Comparison of ENCODE assay signal across 9 cellular contexts in the genomic region with DNA sequence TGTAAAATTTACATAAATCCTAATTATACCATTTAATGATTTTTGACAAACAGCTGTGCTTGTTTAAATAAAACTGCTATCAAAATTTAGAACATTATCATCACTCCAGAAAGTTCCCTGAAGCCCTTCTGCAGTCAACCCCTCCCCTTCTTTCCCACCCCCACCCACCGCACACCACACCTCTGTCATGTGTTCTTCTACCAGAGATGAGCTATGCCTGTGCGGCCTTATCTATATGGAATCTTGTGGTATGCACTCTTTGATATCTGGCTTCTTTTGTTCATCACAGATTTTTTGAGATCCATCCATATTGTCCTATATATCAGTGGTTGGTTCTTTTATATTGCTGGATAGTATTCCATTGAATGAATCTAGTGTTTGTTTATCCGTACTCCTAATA. TPM values are rescaled to one million over a fixed set of nuclear protein-coding genes. Genes with fewer than 3 reads are reported as not detected.
DNase-seq lines count a peak whose midpoint lies in the region; ATAC-seq and TF ChIP-seq lines count a peak whose summit lies in the region.
"Had no signal": no experiment of that assay in that cellular context is flagged by ENCODE, and none has a peak within 500 bp of the region (broad histone marks: within the 10 kb centered on the region; RNA-seq: fewer than 3 reads in every experiment).

No MANE protein-coding gene starts in this region.

- H3K27ac Mint-ChIP-seq in activated T-helper 1 cell treated with anti-CD3 and anti-CD28 coated beads, Interleukin-12 subunit alpha, Interleukin-12 subunit beta, Interleukin-2, Interleukin-4 antibody, amounts not matched to agents 30 ng/mL and 10 ng/mL and 1 ng/mL, durations not matched to agents 14 hours and 24 hours and 36 hours = peak overlapping the region; percentile 95
- H3K27ac Mint-ChIP-seq in natural killer cell (peak overlapping the region; percentile 87 to 91), GM23338 (no peak overlapping the region)

- peaks cover 44% of the 10 kb centered on the region for H3K36me3 Mint-ChIP-seq in activated T-helper 1 cell treated with anti-CD3 and anti-CD28 coated beads, Interleukin-12 subunit alpha, Interleukin-12 subunit beta, Interleukin-2, Interleukin-4 antibody, amounts not matched to agents 30 ng/mL and 10 ng/mL and 1 ng/mL, durations not matched to agents 14 hours and 24 hours and 36 hours (ENCODE audit: low read depth)
- peaks cover 10% of the 10 kb centered on the region for H3K36me3 Mint-ChIP-seq in natural killer cell
- H3K36me3 Mint-ChIP-seq in GM23338 (ENCODE audit: low read depth) = peaks cover 50% of the 10 kb centered on the region

- H3K9me3 Mint-ChIP-seq in activated T-helper 1 cell treated with anti-CD3 and anti-CD28 coated beads, Interleukin-12 subunit alpha, Interleukin-12 subunit beta, Interleukin-2, Interleukin-4 antibody, amounts not matched to agents 30 ng/mL and 10 ng/mL and 1 ng/mL, durations not matched to agents 14 hours and 24 hours and 36 hours = no peaks in the 10 kb centered on the region
- H3K9me3 Mint-ChIP-seq in natural killer cell (no peaks in the 10 kb centered on the region), GM23338 (no peaks in the 10 kb centered on the region)

- H3K27me3 Mint-ChIP-seq in activated T-helper 1 cell treated with anti-CD3 and anti-CD28 coated beads, Interleukin-12 subunit alpha, Interleukin-12 subunit beta, Interleukin-2, Interleukin-4 antibody, amounts not matched to agents 30 ng/mL and 10 ng/mL and 1 ng/mL, durations not matched to agents 14 hours and 24 hours and 36 hours (ENCODE audit: insufficient read depth) = no peaks in the 10 kb centered on the region
- H3K27me3 Mint-ChIP-seq in natural killer cell (ENCODE audit: low read depth in 2 of 2) (no peaks in the 10 kb centered on the region), GM23338 (ENCODE audit: insufficient read depth, low read depth, poor library complexity) (peaks cover 5% of the 10 kb centered on the region)

- H3K4me3 Mint-ChIP-seq in activated T-helper 1 cell treated with anti-CD3 and anti-CD28 coated beads, Interleukin-12 subunit alpha, Interleukin-12 subunit beta, Interleukin-2, Interleukin-4 antibody, amounts not matched to agents 30 ng/mL and 10 ng/mL and 1 ng/mL, durations not matched to agents 14 hours and 24 hours and 36 hours = no peak overlapping the region
- H3K4me3 Mint-ChIP-seq in natural killer cell = peak overlapping the region; percentile 82
- H3K4me3 Mint-ChIP-seq in GM23338 = no peak overlapping the region

- H3K27me3 ChIP-seq in left ventricle myocardium inferior (ENCODE audit: low read depth) (no peaks in the 10 kb centered on the region), upper lobe of right lung (no peaks in the 10 kb centered on the region), GM23338 (ENCODE audit: insufficient read depth) (no peaks in the 10 kb centered on the region), BE2C (no peaks in the 10 kb centered on the region)

- intact Hi-C loops in left ventricle myocardium inferior (cut with micrococcal nuclease) = no loop called here
- intact Hi-C loops in left ventricle myocardium superior (cut with micrococcal nuclease) = no loop called here
- intact Hi-C loops in activated T-helper 1 cell treated with anti-CD3 and anti-CD28 coated beads, Interleukin-12 subunit alpha, Interleukin-12 subunit beta, Interleukin-2, Interleukin-4 antibody, amounts not matched to agents 30 ng/mL and 10 ng/mL and 1 ng/mL, durations not matched to agents 14 hours and 24 hours and 36 hours (cut with micrococcal nuclease) = loop anchor here (1.0 to 5.0 kb wide), 5 partner anchors 47 to 626 kb away; a partner anchor contains a TSS
- intact Hi-C loops in natural killer cell (cut with micrococcal nuclease) = loop anchor here (10.0 kb wide), 2 partner anchors 511 to 629 kb away; a partner anchor contains a TSS
- intact Hi-C loops in upper lobe of right lung (cut with DNase I) = no loop called here

- H3K36me3 ChIP-seq in left ventricle myocardium inferior (no peaks in the 10 kb centered on the region), upper lobe of right lung (peaks cover 11% of the 10 kb centered on the region), GM23338 (ENCODE audit: insufficient read depth) (peaks cover 9% of the 10 kb centered on the region; the same call in 1 of the 2 replicates), BE2C (no peaks in the 10 kb centered on the region)

- no peak for ATAC-seq in left ventricle myocardium superior
- ATAC-seq in natural killer cell = peak; percentile 45 to 58 (median 56)
- ATAC-seq in upper lobe of right lung = peak; percentile 10
- ATAC-seq in GM23338 = no peak

- H3K4me2 ChIP-seq in GM23338 = no peak overlapping the region

- H3K9me3 ChIP-seq in left ventricle myocardium inferior (replicated peaks) = no peaks in the 10 kb centered on the region
- no peaks in the 10 kb centered on the region for H3K9me3 ChIP-seq in upper lobe of right lung
- no peaks in the 10 kb centered on the region for H3K9me3 ChIP-seq in BE2C

- H3F3A ChIP-seq in GM23338 (replicated peaks; ENCODE audit: low read depth) = no peaks in the 10 kb centered on the region

- H3K4me1 Mint-ChIP-seq in activated T-helper 1 cell treated with anti-CD3 and anti-CD28 coated beads, Interleukin-12 subunit alpha, Interleukin-12 subunit beta, Interleukin-2, Interleukin-4 antibody, amounts not matched to agents 30 ng/mL and 10 ng/mL and 1 ng/mL, durations not matched to agents 14 hours and 24 hours and 36 hours (ENCODE audit: low read depth) = peaks cover 82% of the 10 kb centered on the region
- H3K4me1 Mint-ChIP-seq in natural killer cell (peaks cover 87 to 99% of the 10 kb centered on the region in 2 donors), GM23338 (peaks cover 80% of the 10 kb centered on the region)

- H3K4me1 ChIP-seq in left ventricle myocardium inferior = peaks cover 100% of the 10 kb centered on the region
- H3K4me1 ChIP-seq in upper lobe of right lung = peaks cover 79% of the 10 kb centered on the region
- H3K4me1 ChIP-seq in GM23338 (ENCODE audit: insufficient read depth) = peaks cover 54% of the 10 kb centered on the region
- peaks cover 6% of the 10 kb centered on the region; the same call in 1 of the 2 replicates for H3K4me1 ChIP-seq in BE2C

- TF ChIP-seq CTCF in left ventricle myocardium inferior (IDR thresholded peaks at IDR 0.05; ENCODE audit: borderline replicate concordance) (no peak), natural killer cell (IDR thresholded peaks at IDR 0.05) (no peak), upper lobe of right lung (IDR thresholded peaks at IDR 0.05) (no peak), GM23338 (conservative IDR thresholded peaks at IDR 0.05; ENCODE audit: low read depth in 2 of 2) (no peak), BE2C (IDR thresholded peaks at IDR 0.05; ENCODE audit: low read depth, low read length) (no peak)

- peaks cover 100% of the 10 kb centered on the region for H3K79me2 ChIP-seq in GM23338 (replicated peaks; ENCODE audit: insufficient read depth)

- H3K4me3 ChIP-seq in left ventricle myocardium inferior (peak overlapping the region; percentile 7), upper lobe of right lung (peak overlapping the region; percentile 4), GM23338 (no peak overlapping the region), BE2C (ENCODE audit: low read depth, low read length) (no peak overlapping the region)

- H3K9me2 ChIP-seq in GM23338 (ENCODE audit: insufficient read depth) = no peaks in the 10 kb centered on the region

- no peak overlapping the region for H2AFZ ChIP-seq in GM23338

- DNase-seq in left ventricle myocardium inferior (no peak), left ventricle myocardium superior (no peak), natural killer cell (no peak), upper lobe of right lung (no peak), GM23338 (ENCODE audit: low spot score) (no peak), BE2C (no peak), amniotic stem cell (lab: John Stamatoyannopoulos, UW) (no peak)
- no peak for DNase-seq in activated T-helper 1 cell treated with anti-CD3 and anti-CD28 coated beads, Interleukin-12 subunit alpha, Interleukin-12 subunit beta, Interleukin-2, Interleukin-4 antibody, amounts not matched to agents 30 ng/mL and 10 ng/mL and 1 ng/mL, durations not matched to agents 14 hours and 24 hours and 36 hours (ENCODE audit: low spot score)
- DNase-seq: RPMI8226 had no signal

- H3K27ac ChIP-seq in left ventricle myocardium inferior (replicated peaks) = peak overlapping the region; percentile 24
- H3K27ac ChIP-seq in upper lobe of right lung = no peak overlapping the region
- no peak overlapping the region for H3K27ac ChIP-seq in GM23338 (ENCODE audit: low read depth)

- peaks cover 46% of the 10 kb centered on the region for H4K20me1 ChIP-seq in GM23338 (replicated peaks; ENCODE audit: insufficient read depth)

RNA-seq across cellular contexts. Expression of a gene that starts 7.2 kb away (rescaled TPM):
- total RNA-seq in left ventricle myocardium inferior = 13.5 TPM
- 12.9 TPM for total RNA-seq in left ventricle myocardium superior
- 20.7 and 21.9 TPM in 2 replicates for total RNA-seq in activated T-helper 1 cell treated with anti-CD3 and anti-CD28 coated beads, Interleukin-12 subunit alpha, Interleukin-12 subunit beta, Interleukin-2, Interleukin-4 antibody, amounts not matched to agents 30 ng/mL and 10 ng/mL and 1 ng/mL, durations not matched to agents 14 hours and 24 hours and 36 hours
- 100 to 1,000 TPM; 127 to 207 (median 150) TPM for total RNA-seq in natural killer cell
- total RNA-seq in upper lobe of right lung = 39.5 TPM
- 32.4 and 33.8 TPM in 2 replicates for total RNA-seq in GM23338 (2014; rRNA removed; shearing (Covaris generic))
- polyA plus RNA-seq in GM23338 (2016; fragmentation: Nextera tagmentation; extraction: Ambion mirVana) = 26.7 and 28.7 TPM in 2 replicates
- 18.5 TPM for polyA plus RNA-seq in BE2C (2012; ENCODE audit: insufficient read depth, insufficient read length, low read depth)

Comparison
In these comparisons a context has a peak if more than half of its experiments do, and no peak if none do; other contexts are left out.
1. H3K4me3 ChIP-seq: peak in left ventricle myocardium inferior (single experiment) and upper lobe of right lung (single experiment); none in GM23338 (single experiment) and BE2C (single experiment).
2. ATAC-seq: peak in natural killer cell (3 of 3) and upper lobe of right lung (single experiment); none in left ventricle myocardium superior (single experiment) and GM23338 (single experiment).
3. intact Hi-C loops: an anchor here in activated T-helper 1 cell treated with anti-CD3 and anti-CD28 coated beads, Interleukin-12 subunit alpha, Interleukin-12 subunit beta, Interleukin-2, Interleukin-4 antibody, amounts not matched to agents 30 ng/mL and 10 ng/mL and 1 ng/mL, durations not matched to agents 14 hours and 24 hours and 36 hours (1.0 to 5.0 kb wide) and natural killer cell (10.0 kb wide); none called in left ventricle myocardium inferior, left ventricle myocardium superior and upper lobe of right lung.